ENCODE assay signal across 10 cellular contexts in genomic region chr1:1780598-1781525, GRCh38. TPM values are rescaled to one million over a fixed set of nuclear protein-coding genes. Genes with fewer than 3 reads are reported as not detected.
DNase-seq lines count a peak whose midpoint lies in the region; ATAC-seq and TF ChIP-seq lines count a peak whose summit lies in the region.
"Had no signal": no experiment of that assay in that cellular context is flagged by ENCODE, and none has a peak within 500 bp of the region (broad histone marks: within the 10 kb centered on the region; RNA-seq: fewer than 3 reads in every experiment).

No MANE protein-coding gene starts in this region.

- H3K4me1 ChIP-seq in A673 (ENCODE audit: insufficient read depth, low read length, poor library complexity, severe bottlenecking) (peaks cover 30% of the 10 kb centered on the region), HEK293 (ENCODE audit: control insufficient read depth, insufficient read depth, low read length) (no peaks in the 10 kb centered on the region), mucosa of stomach (ENCODE audit: control insufficient read depth, insufficient read depth, low read length) (peaks cover 61% of the 10 kb centered on the region)

- TF ChIP-seq CTCF in A673 (conservative IDR thresholded peaks at IDR 0.05; ENCODE audit: low read depth, low read length), result no peak
- TF ChIP-seq CTCF in HEK293 (tag by site-specific recombination; IDR thresholded peaks at IDR 0.05), result no peak

- H3K27me3 ChIP-seq in A673 (replicated peaks; ENCODE audit: insufficient read depth, low read depth, low read length, poor library complexity), result no peaks in the 10 kb centered on the region
- H3K27me3 ChIP-seq in mucosa of stomach (ENCODE audit: control insufficient read depth, insufficient read depth, low read length), result no peaks in the 10 kb centered on the region

- intact Hi-C loops in A673 (cut with micrococcal nuclease; ENCODE audit: unreplicated experiment), result no loop called here

- peak overlapping the region; percentile 84 for H3K27ac Mint-ChIP-seq in activated naive CD8-positive, alpha-beta T cell treated with anti-CD3 and anti-CD28 coated beads, Interleukin-2, amount 50 U/mL, for 24 hours

- no peaks in the 10 kb centered on the region for H3K9me3 Mint-ChIP-seq in activated naive CD8-positive, alpha-beta T cell treated with anti-CD3 and anti-CD28 coated beads, Interleukin-2, amount 50 U/mL, for 24 hours

- peak overlapping the region; percentile 78 for H3K9ac ChIP-seq in mucosa of stomach (ENCODE audit: low read length)

- H3K4me3 ChIP-seq in A673 (ENCODE audit: low read depth, low read length, poor library complexity, severe bottlenecking) (no peak overlapping the region), HEK293 (ENCODE audit: low read depth, low read length) (no peak overlapping the region), mucosa of stomach (ENCODE audit: low read length) (peak overlapping the region; percentile 66)

- CTCF ChIA-PET in A673 (lab: Charles Lee), result interaction anchor here (2.4 kb wide), 1 partner anchor 128 kb away, joined by 7 read pairs; no protein-coding TSS in a partner anchor
- CTCF ChIA-PET in HEK293 (lab: Yijun Ruan, JAX), result interaction anchor here (0.6 to 1.8 kb wide), 3 partner anchors 8 to 264 kb away, joined by 3 to 8 read pairs (median 3); no protein-coding TSS in a partner anchor

- peak overlapping the region; percentile 87 for H3K27ac ChIP-seq in A673 (ENCODE audit: low read depth, low read length, poor library complexity, severe bottlenecking)
- no peak overlapping the region for H3K27ac ChIP-seq in HEK293 (ENCODE audit: extremely low read depth, low read depth, low read length)

- no TSS peak for BruUV-seq in A673 (replicated peaks; lab: Mats Ljungman, UMichigan)

- peak overlapping the region; percentile 27 for H3K4me3 Mint-ChIP-seq in activated naive CD8-positive, alpha-beta T cell treated with anti-CD3 and anti-CD28 coated beads, Interleukin-2, amount 50 U/mL, for 24 hours

- DNase-seq in A673 (ENCODE audit: low spot score) (no peak), NCI-H2029 (lab: John Stamatoyannopoulos, UW) (no peak), putamen (ENCODE audit: low spot score) (no peak)
- no peak for DNase-seq in activated naive CD8-positive, alpha-beta T cell treated with anti-CD3 and anti-CD28 coated beads, Interleukin-2, amount 50 U/mL, for 24 hours
- DNase-seq: NCI-H1092 treated with DMSO at 0.1 percent for 48 hours, SW 1271 had no signal

- H3K27me3 Mint-ChIP-seq in activated naive CD8-positive, alpha-beta T cell treated with anti-CD3 and anti-CD28 coated beads, Interleukin-2, amount 50 U/mL, for 24 hours, result peaks cover 2% of the 10 kb centered on the region

- H3K9me3 ChIP-seq in A673 (ENCODE audit: low read depth, low read length, poor library complexity, severe bottlenecking) (no peaks in the 10 kb centered on the region), HEK293 (ENCODE audit: control insufficient read depth, insufficient read depth, low read depth, low read length) (no peaks in the 10 kb centered on the region), mucosa of stomach (ENCODE audit: control insufficient read depth, low read length) (no peaks in the 10 kb centered on the region)

- POLR2A ChIA-PET in A673 (lab: Charles Lee; ENCODE audit: low non-redundant PET), result no interaction called here
- POLR2A ChIA-PET in HEK293 (lab: Yijun Ruan, JAX), result no interaction called here

- ATAC-seq in activated naive CD8-positive, alpha-beta T cell treated with anti-CD3 and anti-CD28 coated beads, Interleukin-2, amount 50 U/mL, for 24 hours, result no peak
- ATAC-seq in GM18498 (IDR thresholded peaks at IDR 0.05; ENCODE audit: unreplicated experiment), result no peak
- no peak for ATAC-seq in HG03460 (IDR thresholded peaks at IDR 0.05; ENCODE audit: unreplicated experiment)

- peaks cover 66% of the 10 kb centered on the region for H3K4me1 Mint-ChIP-seq in activated naive CD8-positive, alpha-beta T cell treated with anti-CD3 and anti-CD28 coated beads, Interleukin-2, amount 50 U/mL, for 24 hours

- H3K36me3 ChIP-seq in A673 (ENCODE audit: insufficient read depth, low read length, poor library complexity, severe bottlenecking), result peaks cover 12% of the 10 kb centered on the region
- H3K36me3 ChIP-seq in HEK293 (ENCODE audit: control insufficient read depth in 2 of 2, insufficient read depth in 1 of 2, low read length in 2 of 2), result peaks cover 0 to 21% of the 10 kb centered on the region in 2 experiments; a peak in 1 of 3 replicates
- no peaks in the 10 kb centered on the region for H3K36me3 ChIP-seq in mucosa of stomach (ENCODE audit: control insufficient read depth, insufficient read depth, low read length)

- peaks cover 11% of the 10 kb centered on the region for H3K36me3 Mint-ChIP-seq in activated naive CD8-positive, alpha-beta T cell treated with anti-CD3 and anti-CD28 coated beads, Interleukin-2, amount 50 U/mL, for 24 hours (ENCODE audit: low read depth)

TF ChIP-seq in HEK293, 187 proteins besides CTCF, POLR2A, EP300 and RAD21:
- TF ChIP-seq ZNF548 (tag by site-specific recombination; IDR thresholded peaks at IDR 0.05), result peak; percentile 86
- no peak for TF ChIP-seq ZBTB48 (tag by site-specific recombination; IDR thresholded peaks at IDR 0.05)
- TF ChIP-seq ZNF624 (tag by site-specific recombination; IDR thresholded peaks at IDR 0.05), result no peak
TF ChIP-seq in HEK293: peak in this region for 1.

RNA-seq across cellular contexts. Expression of gene NADK, which starts 2.6 kb away (rescaled TPM):
- total RNA-seq in A673 (2021), result 81.3 and 86.2 TPM in 2 replicates

RNA-seq across cellular contexts. Expression of gene CDK11A, which starts 56.7 kb away (rescaled TPM):
- total RNA-seq in A673 (2021), result 56.1 and 58.9 TPM in 2 replicates
